ENCODE assay signal across 8 cellular contexts in genomic region chr5:139711067-139711851, GRCh38.
DNase-seq lines count a peak whose midpoint lies in the region; ATAC-seq and TF ChIP-seq lines count a peak whose summit lies in the region.

No MANE protein-coding gene starts in this region.

- peaks cover 0 to 10% (median 6%) of the 10 kb centered on the region in 7 donors for H3K9me3 Mint-ChIP-seq in CD14-positive monocyte
- no peaks in the 10 kb centered on the region for H3K9me3 Mint-ChIP-seq in naive thymus-derived CD4-positive, alpha-beta T cell

- H3K36me3 Mint-ChIP-seq in CD14-positive monocyte = peaks cover 5 to 12% of the 10 kb centered on the region in 2 donors
- peaks cover 0 to 2% (median 0%) of the 10 kb centered on the region in 5 donors for H3K36me3 Mint-ChIP-seq in naive thymus-derived CD4-positive, alpha-beta T cell

- CTCF ChIA-PET in naive thymus-derived CD4-positive, alpha-beta T cell (lab: Charles Lee) = interaction anchor here (0.8 to 1.6 kb wide), 4 partner anchors 9 to 75 kb away, joined by 3 to 6 read pairs (median 4); no protein-coding TSS in a partner anchor

- H3K4me1 ChIP-seq in esophagus muscularis mucosa = peaks cover 37 to 43% (median 40%) of the 10 kb centered on the region in 4 donors
- peaks cover 14 to 19% of the 10 kb centered on the region in 2 donors for H3K4me1 ChIP-seq in naive thymus-derived CD4-positive, alpha-beta T cell (ENCODE audit: control insufficient read depth in 2 of 2, insufficient read depth in 2 of 2, low read length in 2 of 2)

- no peaks in the 10 kb centered on the region for H3K9me3 ChIP-seq in esophagus muscularis mucosa
- H3K9me3 ChIP-seq in naive thymus-derived CD4-positive, alpha-beta T cell (ENCODE audit: control insufficient read depth in 2 of 3, low read length in 3 of 3) = no peaks in the 10 kb centered on the region

- H3K27ac ChIP-seq in esophagus muscularis mucosa (replicated peaks in 1 of 4) (peak overlapping the region; percentile 46 to 71 (median 62)), substantia nigra (ENCODE audit: low read depth, low read length, poor library complexity, severe bottlenecking) (peak overlapping the region; percentile 92)
- peak overlapping the region; percentile 63 for H3K27ac ChIP-seq in naive thymus-derived CD4-positive, alpha-beta T cell (ENCODE audit: low read depth, low read length)

- peaks cover 0 to 10% (median 0%) of the 10 kb centered on the region in 4 donors for H3K27me3 ChIP-seq in esophagus muscularis mucosa
- H3K27me3 ChIP-seq in naive thymus-derived CD4-positive, alpha-beta T cell (ENCODE audit: control insufficient read depth in 2 of 2, insufficient read depth in 2 of 2, low read length in 2 of 2) = no peaks in the 10 kb centered on the region

- H3K4me1 Mint-ChIP-seq in CD14-positive monocyte = peaks cover 18% of the 10 kb centered on the region
- H3K4me1 Mint-ChIP-seq in naive thymus-derived CD4-positive, alpha-beta T cell = peaks cover 10 to 31% (median 23%) of the 10 kb centered on the region in 7 donors

- DNase-seq in CD14-positive monocyte (ENCODE audit: low spot score) (no peak), GOT3 (lab: John Stamatoyannopoulos, UW) (peak; percentile 24), NCI-H69 (lab: John Stamatoyannopoulos, UW) (peak; percentile 94), activated T-cell treated with anti-CD3 and anti-CD28 coated beads for 48 hours (ENCODE audit: low read depth) (peak; percentile 45), esophagus muscularis mucosa (ENCODE audit: extremely low spot score) (no peak), substantia nigra (lab: John Stamatoyannopoulos, UW) (peak in 25 of 49 donors; percentile 21 to 90 (median 49))
- peak; percentile 37 to 74 (median 53) for DNase-seq in naive thymus-derived CD4-positive, alpha-beta T cell

- peaks cover 48 to 73% (median 59%) of the 10 kb centered on the region in 3 donors for H3K27me3 Mint-ChIP-seq in CD14-positive monocyte (ENCODE audit: low read depth in 3 of 3)
- peaks cover 0 to 51% (median 0%) of the 10 kb centered on the region in 5 donors for H3K27me3 Mint-ChIP-seq in naive thymus-derived CD4-positive, alpha-beta T cell

- POLR2A ChIA-PET in naive thymus-derived CD4-positive, alpha-beta T cell (lab: Charles Lee) = interaction anchor here (0.6 to 1.5 kb wide), 5 partner anchors 15 to 150 kb away, joined by 3 to 4 read pairs (median 3); no protein-coding TSS in a partner anchor

- WGBS in esophagus muscularis mucosa = 5% methylated on average over 21 of the region's 65 CpGs

- no peaks in the 10 kb centered on the region for H3K36me3 ChIP-seq in esophagus muscularis mucosa
- H3K36me3 ChIP-seq in naive thymus-derived CD4-positive, alpha-beta T cell (ENCODE audit: control insufficient read depth in 2 of 3, insufficient read depth in 3 of 3, low read length in 3 of 3) = no peaks in the 10 kb centered on the region

- no peak for TF ChIP-seq EP300 in esophagus muscularis mucosa (IDR thresholded peaks at IDR 0.05)

- intact Hi-C loops in CD14-positive monocyte (cut with micrococcal nuclease) (no loop called here), esophagus muscularis mucosa (cut with DNase I) (no loop called here)
- intact Hi-C loops in naive thymus-derived CD4-positive, alpha-beta T cell (cut with micrococcal nuclease) = loop anchor here (1.0 to 5.0 kb wide), 9 partner anchors 35 to 404 kb away; partner anchors contain the start of genes CXXC5 (in 1 of the 2), PURA (in 1 of the 2) and UBE2D2 (in 1 of the 2)

- TF ChIP-seq CTCF in CD14-positive monocyte (IDR thresholded peaks at IDR 0.05) (no peak), esophagus muscularis mucosa (IDR thresholded peaks at IDR 0.05) (no peak)

- TF ChIP-seq POLR2A in esophagus muscularis mucosa (IDR thresholded peaks at IDR 0.05; ENCODE audit: low read depth) = no peak

- H3K27ac Mint-ChIP-seq in CD14-positive monocyte = peak overlapping the region in 5 of 7 donors; percentile 70 to 90 (median 78)
- peak overlapping the region in 6 of 9 donors; percentile 25 to 87 (median 64) for H3K27ac Mint-ChIP-seq in naive thymus-derived CD4-positive, alpha-beta T cell

- peak; percentile 75 for ATAC-seq in naive thymus-derived CD4-positive, alpha-beta T cell
- no peak for ATAC-seq in GM21526 (IDR thresholded peaks at IDR 0.05; ENCODE audit: low FRiP score, unreplicated experiment)

- H3K4me3 Mint-ChIP-seq in CD14-positive monocyte = peak overlapping the region; percentile 85 to 96
- H3K4me3 Mint-ChIP-seq in naive thymus-derived CD4-positive, alpha-beta T cell = peak overlapping the region; percentile 74 to 85 (median 80)

- peak overlapping the region; percentile 55 to 68 (median 62) for H3K4me3 ChIP-seq in esophagus muscularis mucosa
- peak overlapping the region; percentile 58 for H3K4me3 ChIP-seq in naive thymus-derived CD4-positive, alpha-beta T cell (ENCODE audit: low read length)

Comparison
In these comparisons a context has a peak if more than half of its experiments do, and no peak if none do; other contexts are left out.
1. DNase-seq: peak in GOT3 (single experiment), NCI-H69 (single experiment), activated T-cell treated with anti-CD3 and anti-CD28 coated beads for 48 hours (single experiment), naive thymus-derived CD4-positive, alpha-beta T cell (9 of 9) and substantia nigra (25 of 49); none in CD14-positive monocyte (single experiment) and esophagus muscularis mucosa (single experiment).
2. intact Hi-C loops: an anchor here in naive thymus-derived CD4-positive, alpha-beta T cell (1.0 to 5.0 kb wide); none called in CD14-positive monocyte and esophagus muscularis mucosa.
3. Peak in every context shown above with its lines, with median percentiles within 50 percentile points of each other: H3K27ac ChIP-seq.